1 cellular context compared by ENCODE assay signal in the genomic region with DNA sequence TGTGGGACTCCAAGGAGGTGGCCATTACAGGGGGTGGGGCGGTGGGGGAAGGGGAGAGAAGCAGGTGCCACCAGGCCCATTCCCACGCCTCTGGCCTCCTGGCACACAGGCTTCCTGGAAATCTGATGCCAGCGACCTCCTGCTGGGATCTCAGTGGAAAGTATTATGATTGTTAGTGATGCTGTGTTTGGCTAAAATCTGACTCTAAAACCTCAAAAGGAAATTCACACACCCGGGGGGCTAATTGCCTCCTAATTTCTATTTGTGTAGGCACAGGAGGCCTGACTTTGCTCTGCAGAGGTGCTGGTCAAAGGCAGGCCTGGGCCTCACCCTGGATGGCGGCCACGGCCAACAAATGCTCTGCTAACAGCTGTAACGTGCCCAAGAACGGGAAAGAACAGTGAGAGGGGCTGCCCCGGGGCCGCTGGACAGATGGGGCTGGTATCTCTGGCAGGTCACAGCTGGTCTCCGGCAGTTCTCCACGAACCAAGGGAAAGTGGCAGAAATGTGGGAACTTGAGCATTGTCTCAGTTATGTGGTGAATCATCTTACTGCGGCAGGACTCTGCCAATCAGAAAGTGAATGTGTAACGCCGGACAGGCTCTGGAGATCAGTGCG.
TF ChIP-seq lines count a peak whose summit lies in the region.

No MANE protein-coding gene starts in this region.

TF ChIP-seq in SK-N-SH, 30 proteins besides CTCF, POLR2A, EP300 and RAD21 (continued from another document):
- no peak for TF ChIP-seq POLR2AphosphoS5 (IDR thresholded peaks at IDR 0.05; ENCODE audit: low read depth, low read length)
- TF ChIP-seq, protein P1, sequence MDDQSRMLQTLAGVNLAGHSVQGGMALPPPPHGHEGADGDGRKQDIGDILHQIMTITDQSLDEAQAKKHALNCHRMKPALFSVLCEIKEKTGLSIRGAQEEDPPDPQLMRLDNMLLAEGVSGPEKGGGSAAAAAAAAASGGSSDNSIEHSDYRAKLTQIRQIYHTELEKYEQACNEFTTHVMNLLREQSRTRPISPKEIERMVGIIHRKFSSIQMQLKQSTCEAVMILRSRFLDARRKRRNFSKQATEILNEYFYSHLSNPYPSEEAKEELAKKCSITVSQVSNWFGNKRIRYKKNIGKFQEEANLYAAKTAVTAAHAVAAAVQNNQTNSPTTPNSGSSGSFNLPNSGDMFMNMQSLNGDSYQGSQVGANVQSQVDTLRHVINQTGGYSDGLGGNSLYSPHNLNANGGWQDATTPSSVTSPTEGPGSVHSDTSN (IDR thresholded peaks at IDR 0.05) = peak; percentile 75
- TF ChIP-seq MXI1 (IDR thresholded peaks at IDR 0.05; ENCODE audit: low read depth, low read length) = no peak
- peak; percentile 66 for TF ChIP-seq JUND (IDR thresholded peaks at IDR 0.05)
- peak; percentile 77 for TF ChIP-seq FOSL2 (IDR thresholded peaks at IDR 0.05; ENCODE audit: borderline replicate concordance, low read depth)
